Comparison of ENCODE assay signal across 27 cellular contexts in genomic region chr6:39931607-39932006, GRCh38. TPM values are rescaled to one million over a fixed set of nuclear protein-coding genes. Genes with fewer than 3 reads are reported as not detected.
DNase-seq lines count a peak whose midpoint lies in the region; ATAC-seq, FAIRE-seq and TF ChIP-seq lines count a peak whose summit lies in the region.
"Had no signal": no experiment of that assay in that cellular context is flagged by ENCODE, and none has a peak within 500 bp of the region (broad histone marks: within the 10 kb centered on the region; RNA-seq: fewer than 3 reads in every experiment).

No MANE protein-coding gene starts in this region.

- POLR2A ChIA-PET in CD4-positive, alpha-beta T cell (lab: Charles Lee), result no interaction called here
- POLR2A ChIA-PET in activated CD8-positive, alpha-beta T cell treated with anti-CD3 and anti-CD28 coated beads for 36 hours (lab: Charles Lee), result interaction anchor here (0.7 kb wide), 1 partner anchor 9 kb away, joined by 3 read pairs; no protein-coding TSS in a partner anchor

- no peak for ATAC-seq in CD4-positive, alpha-beta T cell (ENCODE audit: poor library complexity)
- no peak for ATAC-seq in activated CD8-positive, alpha-beta T cell treated with anti-CD3 and anti-CD28 coated beads for 36 hours
- ATAC-seq in GM18858 (IDR thresholded peaks at IDR 0.05; ENCODE audit: unreplicated experiment), result no peak
- ATAC-seq: T-cell had no signal

- H3K9me3 ChIP-seq in CD4-positive, alpha-beta T cell (ENCODE audit: control insufficient read depth, low read length), result no peaks in the 10 kb centered on the region
- H3K9me3 ChIP-seq in kidney (ENCODE audit: control insufficient read depth in 1 of 2, low read length in 2 of 2) (no peaks in the 10 kb centered on the region), stomach (no peaks in the 10 kb centered on the region), small intestine (ENCODE audit: control insufficient read depth, low read depth) (no peaks in the 10 kb centered on the region)
- H3K9me3 ChIP-seq: prostate gland had no signal

- intact Hi-C loops in CD4-positive, alpha-beta T cell (cut with DNase I, micrococcal nuclease), result no loop called here
- intact Hi-C loops in kidney (cut with DNase I) (no loop called here), stomach (cut with DNase I; ENCODE audit: low total_unique reads) (no loop called here)
- intact Hi-C loops in activated CD8-positive, alpha-beta T cell treated with anti-CD3 and anti-CD28 coated beads for 36 hours (cut with micrococcal nuclease), result no loop called here

- FAIRE-seq in kidney (lab: Jason Lieb, UNC), result no peak
- no peak for FAIRE-seq in small intestine (lab: Jason Lieb, UNC)
- FAIRE-seq: endothelial cell of umbilical vein, islet of Langerhans had no signal

- H3K4me1 ChIP-seq in kidney (ENCODE audit: control insufficient read depth in 1 of 2, insufficient read depth in 1 of 2, low read depth in 1 of 2, low read length in 2 of 2) (peaks cover 34 to 46% of the 10 kb centered on the region in 2 donors), stomach (peaks cover 16 to 83% (median 52%) of the 10 kb centered on the region in 4 donors), small intestine (ENCODE audit: control insufficient read depth in 2 of 2, insufficient read depth in 1 of 2, low read depth in 1 of 2, low read length in 1 of 2) (peaks cover 7 to 16% of the 10 kb centered on the region in 2 donors)
- H3K4me1 ChIP-seq: prostate gland had no signal

- H3K27me3 ChIP-seq in CD4-positive, alpha-beta T cell (ENCODE audit: control insufficient read depth, insufficient read depth, low read length), result no peaks in the 10 kb centered on the region
- H3K27me3 ChIP-seq in stomach (peaks cover 0 to 7% (median 0%) of the 10 kb centered on the region in 3 donors), small intestine (ENCODE audit: control insufficient read depth in 2 of 2, insufficient read depth in 2 of 2, low read length in 2 of 2) (no peaks in the 10 kb centered on the region)
- H3K27me3 ChIP-seq: brain microvascular endothelial cell, hepatocyte had no signal

- H3K27me3 Mint-ChIP-seq in CD4-positive, alpha-beta T cell, result no peaks in the 10 kb centered on the region
- H3K27me3 Mint-ChIP-seq in activated CD8-positive, alpha-beta T cell treated with anti-CD3 and anti-CD28 coated beads for 36 hours, result peaks cover 4% of the 10 kb centered on the region

- H3K27ac ChIP-seq in CD4-positive, alpha-beta T cell (ENCODE audit: low read depth, low read length), result no peak overlapping the region
- peak overlapping the region; percentile 18 to 69 for H3K27ac ChIP-seq in kidney (ENCODE audit: low read depth in 2 of 2, low read length in 2 of 2)
- H3K27ac ChIP-seq in stomach, result peak overlapping the region in 3 of 5 donors; percentile 4 to 90 (median 60)
- peak overlapping the region in 1 of 2 donors; percentile 22 for H3K27ac ChIP-seq in small intestine (ENCODE audit: low read depth in 1 of 2, low read length in 1 of 2)
- H3K27ac ChIP-seq: brain microvascular endothelial cell, hepatocyte, prostate gland had no signal

- H3K9ac ChIP-seq in kidney (ENCODE audit: low read length in 2 of 2), result peak overlapping the region in 1 of 2 donors; percentile 48

- no peak for TF ChIP-seq POLR2A in stomach (IDR thresholded peaks at IDR 0.05)

- H3K36me3 Mint-ChIP-seq in CD4-positive, alpha-beta T cell (ENCODE audit: low read depth), result peaks cover under 1% of the 10 kb centered on the region
- no peaks in the 10 kb centered on the region for H3K36me3 Mint-ChIP-seq in activated CD8-positive, alpha-beta T cell treated with anti-CD3 and anti-CD28 coated beads for 36 hours (ENCODE audit: low read depth)
- H3K36me3 Mint-ChIP-seq: activated naive CD8-positive, alpha-beta T cell treated with anti-CD3 and anti-CD28 coated beads, Interleukin-2, amount 10 ng/mL, durations not matched to agents 7 days and 5 days; mesothelial cell of epicardium; T-cell had no signal

- no peak for DNase-seq in CD4-positive, alpha-beta T cell
- DNase-seq in NCI-H82 treated with DMSO at 0.1 percent for 48 hours (lab: John Stamatoyannopoulos, UW; ENCODE audit: unreplicated experiment) (peak; percentile 21), kidney (no peak), stomach (no peak), epidermal melanocyte (ENCODE audit: insufficient read length, low spot score) (no peak), small intestine (no peak)
- DNase-seq in activated CD8-positive, alpha-beta T cell treated with anti-CD3 and anti-CD28 coated beads for 36 hours, result no peak
- DNase-seq: activated CD4-positive, alpha-beta T cell treated with anti-CD3 and anti-CD28 coated beads, Interleukin-2, amount 10 ng/mL, durations not matched to agents 7 days and 5 days; activated naive CD8-positive, alpha-beta T cell treated with anti-CD3 and anti-CD28 coated beads, Interleukin-2, amount 10 ng/mL, durations not matched to agents 7 days and 5 days; brain microvascular endothelial cell; DMS153; GDM1; NCI-H1694; nephron progenitor cell; OCI-M1; SHP77 treated with DMSO at 0.1 percent for 48 hours; stimulated activated CD4-positive, alpha-beta T cell treated with anti-CD3 and anti-CD28 coated beads, Interleukin-4, amount 100 ng/mL, for 1 hour; T-cell had no signal

- H3K27ac Mint-ChIP-seq in CD4-positive, alpha-beta T cell, result peak overlapping the region; percentile 81
- H3K27ac Mint-ChIP-seq in activated CD8-positive, alpha-beta T cell treated with anti-CD3 and anti-CD28 coated beads for 36 hours, result no peak overlapping the region
- H3K27ac Mint-ChIP-seq: activated CD4-positive, alpha-beta T cell treated with anti-CD3 and anti-CD28 coated beads, Interleukin-2, amount 10 ng/mL, durations not matched to agents 7 days and 5 days; activated naive CD8-positive, alpha-beta T cell treated with anti-CD3 and anti-CD28 coated beads, Interleukin-2, amount 10 ng/mL, durations not matched to agents 7 days and 5 days; dendritic cell treated with granulocyte-macrophage colony-stimulating factor and Interleukin-4, amounts not matched to agents 40 ng/mL and 50 ng/mL, for 4 days; mesothelial cell of epicardium; nephron progenitor cell; stimulated activated naive CD8-positive, alpha-beta T cell treated with anti-CD3 and anti-CD28 coated beads, Interleukin-15, Interleukin-2, amounts not matched to agents 100 ng/mL and 50 ng/mL, for 24 hours; T-cell had no signal

- TF ChIP-seq EP300 in stomach (IDR thresholded peaks at IDR 0.05), result no peak

- no peak for TF ChIP-seq CTCF in CD4-positive, alpha-beta T cell (IDR thresholded peaks at IDR 0.05)
- no peak for TF ChIP-seq CTCF in kidney (IDR thresholded peaks at IDR 0.05; ENCODE audit: borderline replicate concordance, extremely low read depth, insufficient read depth)
- TF ChIP-seq CTCF in stomach (IDR thresholded peaks at IDR 0.05), result no peak
- no peak for TF ChIP-seq CTCF in activated CD8-positive, alpha-beta T cell treated with anti-CD3 and anti-CD28 coated beads for 36 hours (IDR thresholded peaks at IDR 0.05)

- H3K4me3 Mint-ChIP-seq in CD4-positive, alpha-beta T cell, result no peak overlapping the region
- H3K4me3 Mint-ChIP-seq in activated CD8-positive, alpha-beta T cell treated with anti-CD3 and anti-CD28 coated beads for 36 hours, result no peak overlapping the region
- H3K4me3 Mint-ChIP-seq: activated CD4-positive, alpha-beta T cell treated with anti-CD3 and anti-CD28 coated beads, Interleukin-2, amount 10 ng/mL, durations not matched to agents 7 days and 5 days; activated naive CD8-positive, alpha-beta T cell treated with anti-CD3 and anti-CD28 coated beads, Interleukin-2, amount 10 ng/mL, durations not matched to agents 7 days and 5 days; dendritic cell treated with granulocyte-macrophage colony-stimulating factor and Interleukin-4, amounts not matched to agents 40 ng/mL and 50 ng/mL, for 4 days; mesothelial cell of epicardium; nephron progenitor cell; stimulated activated naive CD8-positive, alpha-beta T cell treated with anti-CD3 and anti-CD28 coated beads, Interleukin-15, Interleukin-2, amounts not matched to agents 100 ng/mL and 50 ng/mL, for 24 hours; T-cell had no signal

- H3K4me1 Mint-ChIP-seq in CD4-positive, alpha-beta T cell (ENCODE audit: low read depth), result peaks cover 29% of the 10 kb centered on the region
- peaks cover 6% of the 10 kb centered on the region for H3K4me1 Mint-ChIP-seq in activated CD8-positive, alpha-beta T cell treated with anti-CD3 and anti-CD28 coated beads for 36 hours (ENCODE audit: low read depth)

- CTCF ChIA-PET in CD4-positive, alpha-beta T cell (lab: Charles Lee), result no interaction called here
- CTCF ChIA-PET in activated CD8-positive, alpha-beta T cell treated with anti-CD3 and anti-CD28 coated beads for 36 hours (lab: Charles Lee), result no interaction called here

- peaks cover 0 to 4% of the 10 kb centered on the region in 2 donors for H3K36me3 ChIP-seq in kidney (ENCODE audit: control insufficient read depth in 1 of 2, insufficient read depth in 2 of 2, low read length in 2 of 2)
- H3K36me3 ChIP-seq in stomach, result peaks cover 0 to 3% (median 0%) of the 10 kb centered on the region in 4 donors
- no peaks in the 10 kb centered on the region for H3K36me3 ChIP-seq in small intestine (ENCODE audit: control insufficient read depth in 2 of 2, insufficient read depth in 2 of 2, low read length in 2 of 2)
- H3K36me3 ChIP-seq: brain microvascular endothelial cell, prostate gland had no signal

- no peaks in the 10 kb centered on the region for H3K9me3 Mint-ChIP-seq in CD4-positive, alpha-beta T cell
- H3K9me3 Mint-ChIP-seq in activated CD8-positive, alpha-beta T cell treated with anti-CD3 and anti-CD28 coated beads for 36 hours, result no peaks in the 10 kb centered on the region
- H3K9me3 Mint-ChIP-seq: activated CD4-positive, alpha-beta T cell treated with anti-CD3 and anti-CD28 coated beads, Interleukin-2, amount 10 ng/mL, durations not matched to agents 7 days and 5 days; activated naive CD8-positive, alpha-beta T cell treated with anti-CD3 and anti-CD28 coated beads, Interleukin-2, amount 10 ng/mL, durations not matched to agents 7 days and 5 days; dendritic cell treated with granulocyte-macrophage colony-stimulating factor and Interleukin-4, amounts not matched to agents 40 ng/mL and 50 ng/mL, for 4 days; mesothelial cell of epicardium; nephron progenitor cell; stimulated activated naive CD8-positive, alpha-beta T cell treated with anti-CD3 and anti-CD28 coated beads, Interleukin-15, Interleukin-2, amounts not matched to agents 100 ng/mL and 50 ng/mL, for 24 hours; T-cell had no signal

- H3K4me3 ChIP-seq in kidney (ENCODE audit: low read length in 2 of 2), result peak overlapping the region in 1 of 2 donors; percentile 88
- H3K4me3 ChIP-seq in stomach, result peak overlapping the region in 1 of 4 donors; percentile 82
- H3K4me3 ChIP-seq in small intestine (ENCODE audit: low read depth in 1 of 2, low read length in 2 of 2), result peak overlapping the region in 1 of 2 donors; percentile 92
- H3K4me3 ChIP-seq: hepatocyte, prostate gland, smooth muscle cell had no signal

- 85 to 100% (median 93%) methylated on average over 1 of the region's 1 CpG for WGBS in stomach, 5 donors
- WGBS in small intestine, 3 donors, result 56 to 67% (median 67%) methylated on average over 1 of the region's 1 CpG

RNA-seq across cellular contexts. Expression of gene MOCS1, which starts 2.7 kb away (rescaled TPM):
- 1 to 10 TPM; 2.0 to 2.7 TPM for total RNA-seq in CD4-positive, alpha-beta T cell
- 25.9 TPM for total RNA-seq in kidney
- polyA plus RNA-seq in kidney (ENCODE audit: insufficient read depth, low read depth, low replicate concordance), result 41.3 TPM
- total RNA-seq in stomach, result 10 to 100 TPM in 3 of 5 donors, 1 to 10 TPM in 2; 4.0 to 15.4 (median 13.6) TPM
- 10 to 100 TPM in 1 of 3 donors, 1 to 10 TPM in 2; 6.3 to 11.3 (median 8.7) TPM for polyA plus RNA-seq in stomach
- 1 to 10 TPM; 1.5 to 1.8 TPM for total RNA-seq in activated CD8-positive, alpha-beta T cell treated with anti-CD3 and anti-CD28 coated beads for 36 hours
- polyA plus RNA-seq in small intestine, result 10 to 100 TPM; 15.4 to 29.6 (median 20.6) TPM
